In genomic region chr2:8625399-8626283, GRCh38 we compare ENCODE assay signal across 1 cellular context.
TF ChIP-seq lines count a peak whose summit lies in the region.

No MANE protein-coding gene starts in this region.

TF ChIP-seq in HepG2, 621 proteins besides CTCF, POLR2A, EP300 and RAD21 (continued from another document and continues in another):
- peak; percentile 92; the same call in 1 of the 2 replicates for TF ChIP-seq ZNF253 (CRISPR knock-in tag; IDR thresholded peaks at IDR 0.05; ENCODE audit: borderline replicate concordance)
- 0 out of 2 replicates have a peak, but pooled peaks have one; percentile 11 for TF ChIP-seq GPN1 (CRISPR knock-in tag; IDR thresholded peaks at IDR 0.05; ENCODE audit: borderline replicate concordance)
- no peak; the same call in 1 of the 2 replicates for TF ChIP-seq ZNF615 (CRISPR knock-in tag; IDR thresholded peaks at IDR 0.05; ENCODE audit: borderline replicate concordance)
- no peak for TF ChIP-seq ZNF3 (CRISPR knock-in tag; IDR thresholded peaks at IDR 0.05)
- TF ChIP-seq USF2 (IDR thresholded peaks at IDR 0.05; ENCODE audit: low read depth, low read length), result no peak
- TF ChIP-seq USF2 (CRISPR knock-in tag; IDR thresholded peaks at IDR 0.05; ENCODE audit: borderline replicate concordance), result 0 out of 2 replicates have a peak, but pooled peaks have one; percentile 2
- TF ChIP-seq ATAD3A (CRISPR knock-in tag; IDR thresholded peaks at IDR 0.05), result no peak
- TF ChIP-seq ZNF687 (CRISPR knock-in tag; IDR thresholded peaks at IDR 0.05), result peak; percentile 98
- TF ChIP-seq ZBTB38 (CRISPR knock-in tag; IDR thresholded peaks at IDR 0.05), result peak; percentile 85
- TF ChIP-seq IRF2 (CRISPR knock-in tag; IDR thresholded peaks at IDR 0.05), result peak; percentile 88
- TF ChIP-seq ZNF768 (CRISPR knock-in tag; IDR thresholded peaks at IDR 0.05), result peak; percentile 81; the same call in 1 of the 2 replicates
- no peak; the same call in 1 of the 2 replicates for TF ChIP-seq ZC3H4 (CRISPR knock-in tag; IDR thresholded peaks at IDR 0.05; ENCODE audit: borderline replicate concordance)
- TF ChIP-seq AHDC1 (CRISPR knock-in tag; IDR thresholded peaks at IDR 0.05; ENCODE audit: borderline replicate concordance), result peak; percentile 92
- TF ChIP-seq CEBPB (IDR thresholded peaks at IDR 0.05; ENCODE audit: borderline replicate concordance, low read depth, low read length), result no peak
- TF ChIP-seq KLF16 (CRISPR knock-in tag; IDR thresholded peaks at IDR 0.05), result peak in 1 of 2 experiments; percentile 77; a peak in 1 of 4 replicates
- no peak for TF ChIP-seq GTF3A (CRISPR knock-in tag; conservative IDR thresholded peaks at IDR 0.05)
- peak; percentile 87; the same call in 1 of the 2 replicates for TF ChIP-seq HINFP (CRISPR knock-in tag; IDR thresholded peaks at IDR 0.05; ENCODE audit: low read depth)
- 0 out of 2 replicates have a peak, but pooled peaks have one; percentile 41 for TF ChIP-seq ZSCAN22 (CRISPR knock-in tag; IDR thresholded peaks at IDR 0.05)
- TF ChIP-seq SOX5 (CRISPR knock-in tag; IDR thresholded peaks at IDR 0.05; ENCODE audit: borderline replicate concordance), result no peak; the same call in 1 of the 2 replicates
- TF ChIP-seq ZNF772 (CRISPR knock-in tag; IDR thresholded peaks at IDR 0.05), result peak; percentile 63
- peak; percentile 85 for TF ChIP-seq KLF6 (CRISPR knock-in tag; IDR thresholded peaks at IDR 0.05)
- TF ChIP-seq MNT (IDR thresholded peaks at IDR 0.05), result 0 out of 2 replicates have a peak, but pooled peaks have one; percentile 23
- TF ChIP-seq GLI4 (CRISPR knock-in tag; IDR thresholded peaks at IDR 0.05; ENCODE audit: borderline replicate concordance), result peak; percentile 37; the same call in 1 of the 2 replicates
- no peak for TF ChIP-seq ZNF577 (CRISPR knock-in tag; IDR thresholded peaks at IDR 0.05; ENCODE audit: borderline replicate concordance, low read depth)
- no peak for TF ChIP-seq ZNF282 (IDR thresholded peaks at IDR 0.05; ENCODE audit: partially characterized antibody)
- peak; percentile 50 for TF ChIP-seq ZNF546 (CRISPR knock-in tag; conservative IDR thresholded peaks at IDR 0.05)
- no peak for TF ChIP-seq SNAPC2 (CRISPR knock-in tag; IDR thresholded peaks at IDR 0.05)
- TF ChIP-seq BRF2 (CRISPR knock-in tag; IDR thresholded peaks at IDR 0.05), result no peak
- TF ChIP-seq AGO1 (IDR thresholded peaks at IDR 0.05; ENCODE audit: low read depth, low read length, poor library complexity, severe bottlenecking), result peak; percentile 60
- TF ChIP-seq FOXJ3 (CRISPR knock-in tag; IDR thresholded peaks at IDR 0.05; ENCODE audit: borderline replicate concordance), result peak; percentile 70; the same call in 1 of the 2 replicates
- no peak for TF ChIP-seq RBM22 (optimal IDR thresholded peaks at IDR 0.05; ENCODE audit: low read length)
- TF ChIP-seq MXI1 (IDR thresholded peaks at IDR 0.05; ENCODE audit: borderline replicate concordance, low read depth, low read length), result no peak
- TF ChIP-seq RFX1 (IDR thresholded peaks at IDR 0.05), result no peak
- no peak for TF ChIP-seq SP1 (IDR thresholded peaks at IDR 0.05)
- TF ChIP-seq SP1 (CRISPR knock-in tag; IDR thresholded peaks at IDR 0.05), result no peak; the same call in 1 of the 2 replicates
- no peak for TF ChIP-seq ZNF367 (CRISPR knock-in tag; IDR thresholded peaks at IDR 0.05; ENCODE audit: borderline replicate concordance)
- TF ChIP-seq ZNF530 (CRISPR knock-in tag; IDR thresholded peaks at IDR 0.05; ENCODE audit: low read depth), result no peak
- TF ChIP-seq YEATS4 (CRISPR knock-in tag; IDR thresholded peaks at IDR 0.05; ENCODE audit: borderline replicate concordance), result peak; percentile 65; the same call in 1 of the 2 replicates
- peak; percentile 98 for TF ChIP-seq ZNF724P (CRISPR knock-in tag; IDR thresholded peaks at IDR 0.05; ENCODE audit: borderline replicate concordance)
- TF ChIP-seq ZNF296 (CRISPR knock-in tag; conservative IDR thresholded peaks at IDR 0.05), result no peak; the same call in 1 of the 2 replicates
- TF ChIP-seq NKX3-1 (CRISPR knock-in tag; IDR thresholded peaks at IDR 0.05), result peak; percentile 22; the same call in 1 of the 2 replicates
- peak; percentile 11; the same call in 1 of the 2 replicates for TF ChIP-seq ZNF12 (CRISPR knock-in tag; IDR thresholded peaks at IDR 0.05)
- TF ChIP-seq SNAPC5 (CRISPR knock-in tag; IDR thresholded peaks at IDR 0.05; ENCODE audit: borderline replicate concordance), result no peak; the same call in 1 of the 2 replicates
- no peak for TF ChIP-seq RBAK (CRISPR knock-in tag; IDR thresholded peaks at IDR 0.05)
- TF ChIP-seq ZNF317 (CRISPR knock-in tag; IDR thresholded peaks at IDR 0.05), result peak; percentile 76
- TF ChIP-seq TERF1 (CRISPR knock-in tag; IDR thresholded peaks at IDR 0.05), result peak; percentile 95
- peak; percentile 15; the same call in 1 of the 2 replicates for TF ChIP-seq ELF1 (CRISPR knock-in tag; IDR thresholded peaks at IDR 0.05)
- peak; percentile 79 to 88; a peak in 3 of 4 replicates for TF ChIP-seq NR2F1 (CRISPR knock-in tag; IDR thresholded peaks at IDR 0.05)
- TF ChIP-seq ZNF883 (CRISPR knock-in tag; IDR thresholded peaks at IDR 0.05; ENCODE audit: not compliant biosample characterization), result peak; percentile 84
- peak; percentile 83 for TF ChIP-seq KMT2A (CRISPR knock-in tag; IDR thresholded peaks at IDR 0.05)
- TF ChIP-seq MAFK (conservative IDR thresholded peaks at IDR 0.05 in 1 of 2, IDR thresholded peaks at IDR 0.05 in 1 of 2; ENCODE audit: low read length in 2 of 2), result no peak
- peak; percentile 19; the same call in 1 of the 2 replicates for TF ChIP-seq DPF2 (CRISPR knock-in tag; IDR thresholded peaks at IDR 0.05; ENCODE audit: borderline replicate concordance, low read depth)
